ENCODE assay signal across 16 cellular contexts in the genomic region with DNA sequence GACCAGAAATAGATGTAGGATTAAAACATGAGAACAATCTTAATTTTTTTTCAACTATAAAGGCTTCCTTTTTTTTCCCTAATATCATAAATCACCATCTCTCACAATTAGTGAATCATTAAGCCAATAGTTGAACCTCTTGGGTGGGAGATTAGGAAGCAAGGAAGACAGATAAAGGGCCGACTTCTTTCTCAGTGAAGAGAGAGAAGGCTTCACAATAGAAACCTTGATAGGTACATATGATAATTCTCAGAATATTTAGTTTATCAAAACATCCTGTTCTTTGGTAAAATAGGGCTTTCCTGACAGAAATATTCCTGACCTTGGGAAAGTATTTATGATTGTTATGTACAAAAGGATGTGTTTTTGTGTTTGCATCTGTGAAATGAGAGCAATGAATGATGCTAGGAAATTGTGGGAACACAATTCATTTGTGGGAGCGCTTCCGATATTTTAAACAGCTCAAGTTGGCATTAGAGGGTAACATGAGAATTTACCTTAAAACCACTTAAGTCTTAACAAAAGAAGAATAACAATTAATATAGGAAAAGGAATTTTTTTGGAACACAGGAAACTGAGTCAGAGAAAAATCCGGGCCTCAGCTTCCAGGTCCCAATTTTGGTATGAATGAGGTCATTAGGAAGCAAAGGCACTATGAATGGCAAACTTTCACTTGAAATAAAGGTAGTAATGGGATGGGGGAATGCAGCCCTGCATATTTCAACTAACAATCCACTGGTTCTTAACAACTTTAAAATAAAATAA.
A peak's percentile ranks its signal among the peaks of the same experiment; 100 is the strongest.
DNase-seq lines count a peak whose midpoint lies in the region; ATAC-seq and TF ChIP-seq lines count a peak whose summit lies in the region.
"Had no signal": no experiment of that assay in that cellular context is flagged by ENCODE, and none has a peak within 500 bp of the region (broad histone marks: within the 10 kb centered on the region; RNA-seq: fewer than 3 reads in every experiment).

No MANE protein-coding gene starts in this region.

- H3K9ac ChIP-seq in parathyroid adenoma, result no peak overlapping the region

- TF ChIP-seq POLR2A in esophagus squamous epithelium (IDR thresholded peaks at IDR 0.05) (no peak), vagina (IDR thresholded peaks at IDR 0.05) (no peak)

- intact Hi-C loops in left ventricle myocardium superior (cut with micrococcal nuclease) (no loop called here), Right ventricle myocardium superior (cut with DNase I) (no loop called here), esophagus squamous epithelium (cut with DNase I) (no loop called here), vagina (cut with DNase I) (no loop called here)

- 57 to 64% methylated on average over 4 of the region's 4 CpGs for WGBS in esophagus squamous epithelium, 2 donors

- no peak for DNase-seq in left ventricle myocardium superior
- DNase-seq in Right ventricle myocardium superior, result no peak
- DNase-seq in esophagus squamous epithelium (lab: John Stamatoyannopoulos, UW), result no peak
- DNase-seq in vagina (ENCODE audit: extremely low spot score in 2 of 2), result no peak
- DNase-seq in NCI-H2227 treated with DMSO at 0.1 percent for 48 hours (lab: John Stamatoyannopoulos, UW), result no peak
- no peak for DNase-seq in NOMO-1 treated with DMSO at 0.1 percent for 48 hours (lab: John Stamatoyannopoulos, UW; ENCODE audit: unreplicated experiment)
- DNase-seq in RWPE1 (ENCODE audit: low spot score), result no peak
- DNase-seq: activated CD4-positive, alpha-beta memory T cell treated with anti-CD3 and anti-CD28 coated beads for 36 hours; CD8-positive, alpha-beta memory T cell; GF-D8; GOT3; NCI-H2107; NCI-H82; SHP77; stimulated activated CD4-positive, alpha-beta T cell treated with anti-CD3 and anti-CD28 coated beads, Interleukin-2, amount 100 ng/mL, for 48 hours had no signal

- TF ChIP-seq CTCF in esophagus squamous epithelium (IDR thresholded peaks at IDR 0.05), result no peak
- TF ChIP-seq CTCF in parathyroid adenoma (IDR thresholded peaks at IDR 0.05), result no peak
- TF ChIP-seq CTCF in vagina (IDR thresholded peaks at IDR 0.05), result no peak
- no peak for TF ChIP-seq CTCF in RWPE1 (conservative IDR thresholded peaks at IDR 0.05; ENCODE audit: low read depth)

- peaks cover 4 to 66% (median 28%) of the 10 kb centered on the region in 3 donors for H3K4me1 ChIP-seq in esophagus squamous epithelium
- H3K4me1 ChIP-seq in parathyroid adenoma, result no peaks in the 10 kb centered on the region
- peaks cover 32% of the 10 kb centered on the region for H3K4me1 ChIP-seq in vagina

- H3K36me3 ChIP-seq in esophagus squamous epithelium (no peaks in the 10 kb centered on the region), parathyroid adenoma (ENCODE audit: control insufficient read depth, insufficient read depth, low read length) (no peaks in the 10 kb centered on the region), vagina (no peaks in the 10 kb centered on the region)

- H3K27ac ChIP-seq in esophagus squamous epithelium (peak overlapping the region in 3 of 4 donors; percentile 57 to 79 (median 73)), parathyroid adenoma (peak overlapping the region; percentile 8), vagina (peak overlapping the region; percentile 57), RWPE1 (no peak overlapping the region)

- no peak overlapping the region for H3K4me2 ChIP-seq in parathyroid adenoma (ENCODE audit: low read length)

- no peaks in the 10 kb centered on the region for H3K9me3 ChIP-seq in esophagus squamous epithelium
- no peaks in the 10 kb centered on the region for H3K9me3 ChIP-seq in parathyroid adenoma (ENCODE audit: control insufficient read depth, low read length)
- H3K9me3 ChIP-seq in vagina, result no peaks in the 10 kb centered on the region

- H3K79me2 ChIP-seq in parathyroid adenoma, result no peaks in the 10 kb centered on the region

- CTCF ChIA-PET in RWPE1 (lab: Yijun Ruan, JAX), result no interaction called here

- H2AFZ ChIP-seq in parathyroid adenoma, result no peak overlapping the region

- POLR2A ChIA-PET in RWPE1 (lab: Yijun Ruan, JAX; ENCODE audit: low non-redundant PET), result no interaction called here

- H3K4me3 ChIP-seq in esophagus squamous epithelium, result no peak overlapping the region
- H3K4me3 ChIP-seq in parathyroid adenoma (ENCODE audit: low read depth, low read length), result no peak overlapping the region
- H3K4me3 ChIP-seq in vagina, result no peak overlapping the region

- ATAC-seq in left ventricle myocardium superior (peak; percentile 33), Right ventricle myocardium superior (ENCODE audit: poor library complexity) (no peak)

- H3K27me3 ChIP-seq in esophagus squamous epithelium, result no peaks in the 10 kb centered on the region
- H3K27me3 ChIP-seq in parathyroid adenoma (ENCODE audit: control insufficient read depth, insufficient read depth, low read length), result no peaks in the 10 kb centered on the region
- H3K27me3 ChIP-seq in vagina, result no peaks in the 10 kb centered on the region
